ENCODE assay signal across 8 cellular contexts in genomic region chr11:116960916-116961315, GRCh38.
A peak's percentile ranks its signal among the peaks of the same experiment; 100 is the strongest.
DNase-seq lines count a peak whose midpoint lies in the region; ATAC-seq and TF ChIP-seq lines count a peak whose summit lies in the region.

No MANE protein-coding gene starts in this region.

- no peaks in the 10 kb centered on the region for H3K27me3 Mint-ChIP-seq in GM23338 (ENCODE audit: insufficient read depth, low read depth, poor library complexity)

- no peak overlapping the region for H3K4me3 ChIP-seq in GM23338
- H3K4me3 ChIP-seq in SK-N-SH (ENCODE audit: low read depth in 2 of 2, low read length in 1 of 2), result no peak overlapping the region
- H3K4me3 ChIP-seq in retinal pigment epithelial cell (ENCODE audit: low read length), result no peak overlapping the region

- no peaks in the 10 kb centered on the region for H3K9me3 Mint-ChIP-seq in GM23338

- peak; percentile 6 for DNase-seq in GM23338 (ENCODE audit: low spot score)
- DNase-seq in SK-N-SH, result no peak
- DNase-seq in fibroblast of peridontal ligament (ENCODE audit: extremely low read depth), result peak; percentile 76
- DNase-seq in retinal pigment epithelial cell (ENCODE audit: low read depth), result peak; percentile 22
- no peak for DNase-seq in stimulated activated CD4-positive, alpha-beta T cell treated with anti-CD3 and anti-CD28 coated beads, Interleukin-12 subunit alpha, Interleukin-12 subunit beta, amount 100 ng/mL, for 4 hours
- DNase-seq in stimulated activated CD4-positive, alpha-beta T cell treated with anti-CD3 and anti-CD28 coated beads, Interleukin-4, amount 100 ng/mL, for 24 hours, result no peak

- H3K9ac ChIP-seq in SK-N-SH, result no peak overlapping the region

- H3K79me2 ChIP-seq in GM23338 (replicated peaks; ENCODE audit: insufficient read depth) (peaks cover 40% of the 10 kb centered on the region; the same call in 1 of the 2 replicates), SK-N-SH (ENCODE audit: insufficient read depth) (peaks cover 2% of the 10 kb centered on the region; the same call in 1 of the 2 replicates)

- CTCF ChIA-PET in SK-N-SH (lab: Yijun Ruan, JAX), result interaction anchor here (0.6 to 1.4 kb wide), 4 partner anchors 16 to 81 kb away, joined by 3 read pairs; no protein-coding TSS in a partner anchor

- H3K27ac Mint-ChIP-seq in GM23338, result peak overlapping the region; percentile 49

- H3K36me3 Mint-ChIP-seq in GM23338 (ENCODE audit: low read depth), result no peaks in the 10 kb centered on the region; the same call in 2 of the 3 replicates

- H3K4me2 ChIP-seq in GM23338 (no peak overlapping the region), SK-N-SH (peak overlapping the region; percentile 16; the same call in 1 of the 2 replicates)

- H3K4me1 ChIP-seq in GM23338 (ENCODE audit: insufficient read depth) (peaks cover 13% of the 10 kb centered on the region; the same call in 1 of the 2 replicates), SK-N-SH (ENCODE audit: control insufficient read depth in 1 of 2, insufficient read depth in 2 of 2, low read depth in 1 of 2, low read length in 1 of 2) (peaks cover 5 to 21% of the 10 kb centered on the region in 2 experiments; a peak in 3 of 4 replicates)

- ATAC-seq in GM23338 (peak; percentile 66), GM19395 (IDR thresholded peaks at IDR 0.05; ENCODE audit: unreplicated experiment) (no peak), HG03196 (IDR thresholded peaks at IDR 0.05; ENCODE audit: unreplicated experiment) (no peak)

- no peak overlapping the region; the same call in 1 of the 2 replicates for H3K27ac ChIP-seq in GM23338 (ENCODE audit: low read depth)
- peak overlapping the region in 1 of 2 experiments; percentile 35; a peak in 1 of 4 replicates for H3K27ac ChIP-seq in SK-N-SH (ENCODE audit: low read depth in 2 of 2, low read length in 1 of 2)

- TF ChIP-seq CTCF in GM23338 (conservative IDR thresholded peaks at IDR 0.05; ENCODE audit: low read depth in 2 of 2) (no peak), SK-N-SH (IDR thresholded peaks at IDR 0.05) (no peak), retinal pigment epithelial cell (conservative IDR thresholded peaks at IDR 0.05; ENCODE audit: low read depth, low read length) (no peak)

- no peaks in the 10 kb centered on the region for H3K9me2 ChIP-seq in GM23338 (ENCODE audit: insufficient read depth)
- H3K9me2 ChIP-seq in SK-N-SH, result no peaks in the 10 kb centered on the region

- no peak overlapping the region for H3K4me3 Mint-ChIP-seq in GM23338

- H4K20me1 ChIP-seq in GM23338 (replicated peaks; ENCODE audit: insufficient read depth) (peaks cover 6% of the 10 kb centered on the region; the same call in 1 of the 2 replicates), SK-N-SH (ENCODE audit: insufficient read depth) (no peaks in the 10 kb centered on the region; the same call in 1 of the 2 replicates)

- no peaks in the 10 kb centered on the region for H3K27me3 ChIP-seq in GM23338 (ENCODE audit: insufficient read depth)
- no peaks in the 10 kb centered on the region for H3K27me3 ChIP-seq in SK-N-SH (ENCODE audit: insufficient read depth)

- TF ChIP-seq RAD21 in SK-N-SH (IDR thresholded peaks at IDR 0.05; ENCODE audit: low read length), result no peak

- peaks cover 30% of the 10 kb centered on the region for H3K4me1 Mint-ChIP-seq in GM23338

- H3F3A ChIP-seq in GM23338 (replicated peaks; ENCODE audit: low read depth) (no peaks in the 10 kb centered on the region), SK-N-SH (replicated peaks; ENCODE audit: insufficient read depth) (peaks cover 5% of the 10 kb centered on the region)

- WGBS in SK-N-SH (ENCODE audit: low lambda C conversion rate), result 50% methylated on average over 3 of the region's 3 CpGs

- no peaks in the 10 kb centered on the region for H3K9me3 ChIP-seq in SK-N-SH

- H2AFZ ChIP-seq in GM23338, result no peak overlapping the region
- H2AFZ ChIP-seq in SK-N-SH (ENCODE audit: low read depth), result no peak overlapping the region

- TF ChIP-seq EP300 in SK-N-SH (IDR thresholded peaks at IDR 0.05; ENCODE audit: borderline replicate concordance in 1 of 2, low read depth in 1 of 2, low read length in 1 of 2), result no peak

- POLR2A ChIA-PET in SK-N-SH (lab: Yijun Ruan, JAX), result no interaction called here

- no peaks in the 10 kb centered on the region for H3K36me3 ChIP-seq in GM23338 (ENCODE audit: insufficient read depth)
- peaks cover 3 to 5% of the 10 kb centered on the region in 2 experiments for H3K36me3 ChIP-seq in SK-N-SH (replicated peaks in 1 of 2; ENCODE audit: control insufficient read depth in 1 of 2, insufficient read depth in 2 of 2, low read length in 1 of 2)

TF ChIP-seq in GM23338, 12 proteins besides CTCF, POLR2A, EP300 and RAD21:
- TF ChIP-seq ZNF114 (CRISPR knock-in tag; IDR thresholded peaks at IDR 0.05) (no peak), POLR2AphosphoS5 (IDR thresholded peaks at IDR 0.05; ENCODE audit: low read depth) (no peak), NANOG (IDR thresholded peaks at IDR 0.05; ENCODE audit: borderline replicate concordance) (no peak), REST (IDR thresholded peaks at IDR 0.05; ENCODE audit: unreplicated experiment) (no peak), STAT1 (IDR thresholded peaks at IDR 0.05; ENCODE audit: unreplicated experiment) (no peak)

TF ChIP-seq in SK-N-SH, 30 proteins besides CTCF, POLR2A, EP300 and RAD21:
- TF ChIP-seq RXRA (IDR thresholded peaks at IDR 0.05; ENCODE audit: borderline replicate concordance, low read depth) (no peak), TCF12 (IDR thresholded peaks at IDR 0.05) (peak; percentile 46; the same call in 1 of the 2 replicates), FOSL2 (IDR thresholded peaks at IDR 0.05; ENCODE audit: borderline replicate concordance, low read depth) (peak; percentile 47; the same call in 1 of the 2 replicates), MAX (IDR thresholded peaks at IDR 0.05; ENCODE audit: low read depth) (0 out of 2 replicates have a peak, but pooled peaks have one; percentile 13), JUND (IDR thresholded peaks at IDR 0.05) (peak; percentile 42), USF2 (IDR thresholded peaks at IDR 0.05; ENCODE audit: borderline replicate concordance, low read depth, low read length) (no peak)

Comparison
In these comparisons a context has a peak if more than half of its experiments do, and no peak if none do; other contexts are left out.
1. DNase-seq: peak in GM23338 (single experiment), fibroblast of peridontal ligament (single experiment) and retinal pigment epithelial cell (single experiment); none in SK-N-SH (single experiment), stimulated activated CD4-positive, alpha-beta T cell treated with anti-CD3 and anti-CD28 coated beads, Interleukin-12 subunit alpha, Interleukin-12 subunit beta, amount 100 ng/mL, for 4 hours (single experiment) and stimulated activated CD4-positive, alpha-beta T cell treated with anti-CD3 and anti-CD28 coated beads, Interleukin-4, amount 100 ng/mL, for 24 hours (single experiment).